10 cellular contexts compared by ENCODE assay signal in genomic region chr7:54541941-54542618, GRCh38. TPM values are rescaled to one million over a fixed set of nuclear protein-coding genes. Genes with fewer than 3 reads are reported as not detected.
A peak's percentile ranks its signal among the peaks of the same experiment; 100 is the strongest.
DNase-seq lines count a peak whose midpoint lies in the region; ATAC-seq and TF ChIP-seq lines count a peak whose summit lies in the region.
"Had no signal": no experiment of that assay in that cellular context is flagged by ENCODE, and none has a peak within 500 bp of the region (broad histone marks: within the 10 kb centered on the region; RNA-seq: fewer than 3 reads in every experiment).

TSS of gene VSTM2A (plus strand) at chr7:54542375. CDS start at chr7:54542731, 356 bp downstream.

- no peaks in the 10 kb centered on the region for H4K20me1 ChIP-seq in SK-N-SH (ENCODE audit: insufficient read depth)
- H4K20me1 ChIP-seq in PC-3 (ENCODE audit: low read length), result no peaks in the 10 kb centered on the region

- BruUV-seq in PC-3 (replicated peaks; lab: Mats Ljungman, UMichigan) (no TSS peak), A673 (replicated peaks; lab: Mats Ljungman, UMichigan) (no TSS peak)

- H3K4me2 ChIP-seq in SK-N-SH (peak within 1 kb of the TSS; percentile 70), PC-3 (ENCODE audit: low read length) (no peak within 1 kb of the TSS)

- H3K36me3 ChIP-seq in HUES48 (ENCODE audit: control insufficient read depth, insufficient read depth, low read length) (no peaks in the 10 kb centered on the region), SK-N-SH (replicated peaks in 1 of 2; ENCODE audit: control insufficient read depth in 1 of 2, insufficient read depth in 2 of 2, low read length in 1 of 2) (no peaks in the 10 kb centered on the region), iPS DF 6.9 (ENCODE audit: control insufficient read depth, insufficient read depth, low read length) (no peaks in the 10 kb centered on the region), PC-3 (ENCODE audit: low read depth, low read length) (no peaks in the 10 kb centered on the region), A673 (ENCODE audit: insufficient read depth, low read length, poor library complexity, severe bottlenecking) (no peaks in the 10 kb centered on the region)

- TF ChIP-seq EP300 in SK-N-SH (IDR thresholded peaks at IDR 0.05; ENCODE audit: borderline replicate concordance in 1 of 2, low read depth in 1 of 2, low read length in 1 of 2), result no peak

- H3K27ac ChIP-seq in HUES48 (ENCODE audit: low read depth, low read length) (peak within 1 kb of the TSS; percentile 22), SK-N-SH (ENCODE audit: low read depth in 2 of 2, low read length in 1 of 2) (peak within 1 kb of the TSS in 1 of 2 experiments; percentile 58; a peak in 2 of 4 replicates), iPS DF 6.9 (ENCODE audit: low read length) (no peak within 1 kb of the TSS), PC-3 (ENCODE audit: low read length) (no peak within 1 kb of the TSS), A673 (ENCODE audit: low read depth, low read length, poor library complexity, severe bottlenecking) (no peak within 1 kb of the TSS)

- no peaks in the 10 kb centered on the region for H3K9me3 ChIP-seq in HUES48 (ENCODE audit: control insufficient read depth, insufficient read depth, low read length)
- no peaks in the 10 kb centered on the region for H3K9me3 ChIP-seq in SK-N-SH
- no peaks in the 10 kb centered on the region for H3K9me3 ChIP-seq in iPS DF 6.9 (ENCODE audit: control insufficient read depth, insufficient read depth, low read length)
- no peaks in the 10 kb centered on the region for H3K9me3 ChIP-seq in PC-3 (ENCODE audit: low read length)
- H3K9me3 ChIP-seq in A673 (ENCODE audit: low read depth, low read length, poor library complexity, severe bottlenecking), result no peaks in the 10 kb centered on the region

- TF ChIP-seq RAD21 in SK-N-SH (IDR thresholded peaks at IDR 0.05; ENCODE audit: low read length), result peak; percentile 2; the same call in 1 of the 2 replicates

- ATAC-seq in sciatic nerve (peak; percentile 36), PC-3 (no peak)

- H3F3A ChIP-seq in SK-N-SH (replicated peaks; ENCODE audit: insufficient read depth) (no peaks in the 10 kb centered on the region), PC-3 (ENCODE audit: low read length, unreplicated experiment) (no peaks in the 10 kb centered on the region)

- no peak within 1 kb of the TSS for H2AFZ ChIP-seq in SK-N-SH (ENCODE audit: low read depth)
- no peak within 1 kb of the TSS for H2AFZ ChIP-seq in PC-3 (ENCODE audit: low read length)

- H3K27me3 ChIP-seq in HUES48 (ENCODE audit: control insufficient read depth, insufficient read depth, low read length) (peaks cover 63% of the 10 kb centered on the region), SK-N-SH (ENCODE audit: insufficient read depth) (peaks cover 44% of the 10 kb centered on the region), iPS DF 6.9 (ENCODE audit: control insufficient read depth, insufficient read depth, low read length) (peaks cover 24% of the 10 kb centered on the region), PC-3 (ENCODE audit: low read length) (peaks cover 58% of the 10 kb centered on the region), A673 (replicated peaks; ENCODE audit: insufficient read depth, low read depth, low read length, poor library complexity) (peaks cover 39% of the 10 kb centered on the region)

- H3K4me1 ChIP-seq in HUES48 (ENCODE audit: control insufficient read depth, insufficient read depth, low read length) (peaks cover 18% of the 10 kb centered on the region), SK-N-SH (ENCODE audit: control insufficient read depth in 1 of 2, insufficient read depth in 2 of 2, low read depth in 1 of 2, low read length in 1 of 2) (peaks cover 0 to 36% of the 10 kb centered on the region in 2 experiments; a peak in 2 of 4 replicates), iPS DF 6.9 (ENCODE audit: control insufficient read depth, insufficient read depth, low read length) (0 out of 2 replicates have a peak, but pooled peaks cover 4% of the 10 kb centered on the region), PC-3 (ENCODE audit: insufficient read depth, low read length) (no peaks in the 10 kb centered on the region), A673 (ENCODE audit: insufficient read depth, low read length, poor library complexity, severe bottlenecking) (no peaks in the 10 kb centered on the region)

- POLR2A ChIA-PET in SK-N-SH (lab: Yijun Ruan, JAX), result interaction anchor here (1.2 kb wide), 1 partner anchor 12 kb away, joined by 3 read pairs; no protein-coding TSS in a partner anchor
- POLR2A ChIA-PET in PC-3 (lab: Charles Lee; ENCODE audit: unreplicated experiment), result no interaction called here
- POLR2A ChIA-PET in A673 (lab: Charles Lee; ENCODE audit: low non-redundant PET), result no interaction called here

- H3K4me3 ChIP-seq in HUES48 (ENCODE audit: low read depth, low read length), result peak within 1 kb of the TSS; percentile 71
- H3K4me3 ChIP-seq in SK-N-SH (ENCODE audit: low read depth in 2 of 2, low read length in 1 of 2), result peak within 1 kb of the TSS; percentile 43 to 46
- peak within 1 kb of the TSS; percentile 63; the same call in 1 of the 2 replicates for H3K4me3 ChIP-seq in iPS DF 6.9 (ENCODE audit: low read length)
- no peak within 1 kb of the TSS for H3K4me3 ChIP-seq in PC-3 (ENCODE audit: low read length)
- no peak within 1 kb of the TSS for H3K4me3 ChIP-seq in A673 (ENCODE audit: low read depth, low read length, poor library complexity, severe bottlenecking)

- 2% methylated on average over 48 of the region's 58 CpGs for WGBS in SK-N-SH (ENCODE audit: low lambda C conversion rate)
- WGBS in iPS DF 6.9 (ENCODE audit: insufficient coverage, insufficient read length), result no CpG with 5 or more reads among the region's 58 CpGs

- H3K9me2 ChIP-seq in SK-N-SH (no peaks in the 10 kb centered on the region), PC-3 (replicated peaks; ENCODE audit: low read length) (no peaks in the 10 kb centered on the region)

- CTCF ChIA-PET in SK-N-SH (lab: Yijun Ruan, JAX), result interaction anchor here (1.1 to 1.4 kb wide), 2 partner anchors 16 to 734 kb away, joined by 3 to 5 read pairs; no protein-coding TSS in a partner anchor
- CTCF ChIA-PET in PC-3 (lab: Charles Lee), result no interaction called here
- CTCF ChIA-PET in A673 (lab: Charles Lee), result no interaction called here

- intact Hi-C loops in sciatic nerve (cut with DNase I) (no loop called here), PC-3 (cut with micrococcal nuclease) (no loop called here), A673 (cut with micrococcal nuclease; ENCODE audit: unreplicated experiment) (no loop called here)

- H3K79me2 ChIP-seq in SK-N-SH (ENCODE audit: insufficient read depth) (no peaks in the 10 kb centered on the region), PC-3 (ENCODE audit: low read length) (no peaks in the 10 kb centered on the region)

- DNase-seq in SK-N-SH, result peak; percentile 87
- no peak for DNase-seq in iPS DF 6.9 (ENCODE audit: low read depth, low spot score)
- no peak for DNase-seq in sciatic nerve (ENCODE audit: low spot score)
- no peak for DNase-seq in PC-3
- DNase-seq in HUDEP-2 (lab: John Stamatoyannopoulos, UW; ENCODE audit: unreplicated experiment in 76 of 76), result no peak
- DNase-seq in stimulated activated CD4-positive, alpha-beta T cell treated with anti-CD3 and anti-CD28 coated beads, Interleukin-2, amount 100 ng/mL, for 24 hours, result no peak
- no peak for DNase-seq in A673 (ENCODE audit: low spot score)
- DNase-seq: activated CD4-positive, alpha-beta memory T cell treated with anti-CD3 and anti-CD28 coated beads, Interleukin-2, amount 10 ng/mL, durations not matched to agents 7 days and 5 days; stimulated activated CD8-positive, alpha-beta memory T cell treated with anti-CD3 and anti-CD28 coated beads, Interleukin-4, amount 100 ng/mL, for 48 hours had no signal

- no peak for TF ChIP-seq CTCF in SK-N-SH (IDR thresholded peaks at IDR 0.05)
- TF ChIP-seq CTCF in PC-3 (conservative IDR thresholded peaks at IDR 0.05; ENCODE audit: low read depth, low read length), result no peak
- TF ChIP-seq CTCF in A673 (conservative IDR thresholded peaks at IDR 0.05; ENCODE audit: low read depth, low read length), result no peak

- H3K9ac ChIP-seq in HUES48 (ENCODE audit: low read depth, low read length), result no peak within 1 kb of the TSS
- H3K9ac ChIP-seq in SK-N-SH, result no peak within 1 kb of the TSS
- H3K9ac ChIP-seq in PC-3 (ENCODE audit: low read length), result no peak within 1 kb of the TSS

TF ChIP-seq in SK-N-SH, 30 proteins besides CTCF, POLR2A, EP300 and RAD21 (continues in another document):
- TF ChIP-seq NFIC (IDR thresholded peaks at IDR 0.05; ENCODE audit: borderline replicate concordance), result no peak
- TF ChIP-seq TEAD4 (IDR thresholded peaks at IDR 0.05; ENCODE audit: borderline replicate concordance, insufficient read depth), result no peak
- TF ChIP-seq MXI1 (IDR thresholded peaks at IDR 0.05; ENCODE audit: low read depth, low read length), result no peak
- TF ChIP-seq FOXJ3 (CRISPR knock-in tag; IDR thresholded peaks at IDR 0.05), result 0 out of 2 replicates have a peak, but pooled peaks have one; percentile 38
- TF ChIP-seq CHD2 (IDR thresholded peaks at IDR 0.05; ENCODE audit: low read length, partially characterized antibody), result no peak
- no peak for TF ChIP-seq GABPA (IDR thresholded peaks at IDR 0.05; ENCODE audit: low read depth)
- TF ChIP-seq ELF1 (IDR thresholded peaks at IDR 0.05), result no peak

RNA-seq across cellular contexts. Expression of gene VSTM2A, which starts in this region (rescaled TPM):
- not detected in 2 replicates for polyA plus RNA-seq in SK-N-SH (2012; rRNA removed)
- polyA plus RNA-seq in SK-N-SH (2012; cell fraction: cytosol; rRNA removed), result 0.01 and 0.03 TPM in 2 replicates
- polyA plus RNA-seq in SK-N-SH (2012; cell fraction: nucleus; rRNA removed), result not detected in 2 replicates
- not detected for total RNA-seq in sciatic nerve
- not detected in 2 replicates for total RNA-seq in PC-3 (2014; rRNA removed)
- not detected in 2 replicates for total RNA-seq in A673 (2021)
- total RNA-seq: activated CD4-positive, alpha-beta memory T cell treated with anti-CD3 and anti-CD28 coated beads, Interleukin-2, amount 10 ng/mL, durations not matched to agents 7 days and 5 days had no signal

Comparison
In these comparisons a context has a peak if more than half of its experiments do, and no peak if none do; other contexts are left out.
1. Peak in DNase-seq, H3K4me3 ChIP-seq and H3K4me2 ChIP-seq in SK-N-SH; RNA of the gene not detected or under 1 TPM.
2. Peak in ATAC-seq in sciatic nerve; RNA of the gene not detected or under 1 TPM.
3. H3K4me3 ChIP-seq: peak in HUES48 (single experiment) and iPS DF 6.9 (single experiment); none in PC-3 (single experiment) and A673 (single experiment).